Comparison of ENCODE assay signal across 16 cellular contexts in genomic region chr7:898855-899681, GRCh38. TPM values are rescaled to one million over a fixed set of nuclear protein-coding genes. Genes with fewer than 3 reads are reported as not detected.
A peak's percentile ranks its signal among the peaks of the same experiment; 100 is the strongest.
DNase-seq lines count a peak whose midpoint lies in the region; ATAC-seq, FAIRE-seq and TF ChIP-seq lines count a peak whose summit lies in the region.
"Had no signal": no experiment of that assay in that cellular context is flagged by ENCODE, and none has a peak within 500 bp of the region (broad histone marks: within the 10 kb centered on the region; RNA-seq: fewer than 3 reads in every experiment).

No MANE protein-coding gene starts in this region.

- H3K27me3 Mint-ChIP-seq in memory B cell: no peaks in the 10 kb centered on the region

- no peak overlapping the region; the same call in none of the 2 replicates for H2BK5ac ChIP-seq in H1 (ENCODE audit: low read depth, low read length)

- no peak for ATAC-seq in right cardiac atrium
- ATAC-seq in heart right ventricle: no peak
- no peak for ATAC-seq in memory B cell (ENCODE audit: low read depth)

- 90% methylated on average over 54 of the region's 54 CpGs for WGBS in right cardiac atrium
- 90 to 92% methylated on average over 54 of the region's 54 CpGs for WGBS in heart right ventricle, 2 donors
- WGBS in H1 (ENCODE audit: extremely low coverage in 1 of 2, insufficient coverage in 1 of 2, insufficient read length in 1 of 2, insufficient replicate concordance in 2 of 2, low coverage in 1 of 2, low lambda C conversion rate in 2 of 2, missing lambda C conversion rate in 1 of 2), 2 experiments: 91% methylated on average over 46 of the region's 54 CpGs; no CpG with 5 or more reads in 1 of the 2 experiments
- 91% methylated on average over 54 of the region's 54 CpGs; no CpG with 5 or more reads in 1 of the 2 donors for WGBS in transverse colon (ENCODE audit: low coverage in 1 of 2), 2 donors

- POLR2A ChIA-PET in H1 (lab: Charles Lee; ENCODE audit: partially characterized antibody): interaction anchor here (0.5 to 4.0 kb wide), 6 partner anchors 11 to 228 kb away, joined by 3 to 23 read pairs (median 4); partner anchors contain the start of gene GET4

- H3K9ac ChIP-seq in H1 (replicated peaks in 1 of 4; ENCODE audit: extremely low read depth in 1 of 4, low read depth in 3 of 4, low read length in 3 of 4): no peak overlapping the region; a peak in 1 of 7 replicates
- H3K9ac ChIP-seq: GM23248 had no signal

- H2BK12ac ChIP-seq in H1 (ENCODE audit: low read depth, low read length): no peak overlapping the region

- H2BK120ac ChIP-seq in H1 (replicated peaks; ENCODE audit: low read depth, low read length): no peak overlapping the region

- TF ChIP-seq RAD21 in H1 (IDR thresholded peaks at IDR 0.05 in 1 of 2, conservative IDR thresholded peaks at IDR 0.05 in 1 of 2; ENCODE audit: low read depth in 2 of 2, low read length in 2 of 2): no peak

- peaks cover 0 to 55% (median 20%) of the 10 kb centered on the region in 9 donors for H3K36me3 ChIP-seq in heart right ventricle
- H3K36me3 ChIP-seq in H1 (ENCODE audit: control insufficient read depth in 2 of 4, insufficient read depth in 4 of 4, low read length in 3 of 4): peaks cover 4 to 34% (median 21%) of the 10 kb centered on the region in 4 experiments; a peak in 7 of 8 replicates
- H3K36me3 ChIP-seq in transverse colon: peaks cover 0 to 20% (median 9%) of the 10 kb centered on the region in 4 donors

- no peaks in the 10 kb centered on the region for H3K79me2 ChIP-seq in H1 (ENCODE audit: control insufficient read depth in 1 of 2, insufficient read depth in 2 of 2, low read length in 2 of 2)

- no peak overlapping the region for H2AK5ac ChIP-seq in H1 (ENCODE audit: low read depth, low read length)

- FAIRE-seq in H1 (lab: Jason Lieb, UNC): no peak
- FAIRE-seq: A204.1 had no signal

- no peak overlapping the region for H3K18ac ChIP-seq in H1 (ENCODE audit: extremely low read depth, low read length)

- TF ChIP-seq POLR2A in H1 (IDR thresholded peaks at IDR 0.05; ENCODE audit: control extremely low read depth in 1 of 2, low read depth in 2 of 2, low read length in 2 of 2) (no peak), transverse colon (IDR thresholded peaks at IDR 0.05) (no peak)

- H2BK20ac ChIP-seq in H1 (ENCODE audit: low read length): no peak overlapping the region

- TF ChIP-seq CTCF in heart right ventricle (IDR thresholded peaks at IDR 0.05) (no peak), H1 (IDR thresholded peaks at IDR 0.05; ENCODE audit: control extremely low read depth in 1 of 3, insufficient read depth in 1 of 3, low read depth in 1 of 3, low read length in 3 of 3) (no peak), transverse colon (IDR thresholded peaks at IDR 0.05) (no peak)

- TF ChIP-seq EP300 in H1 (IDR thresholded peaks at IDR 0.05; ENCODE audit: borderline replicate concordance in 1 of 2, low read depth in 2 of 2, low read length in 2 of 2) (no peak), transverse colon (IDR thresholded peaks at IDR 0.05; ENCODE audit: low read depth) (no peak)

- no peak overlapping the region for H4K91ac ChIP-seq in H1 (replicated peaks; ENCODE audit: insufficient read length, low read length)

- H3K4me3 Mint-ChIP-seq in memory B cell: no peak overlapping the region
- H3K4me3 Mint-ChIP-seq: CD4-positive, alpha-beta T cell had no signal

- peak overlapping the region; percentile 28 for H3K27ac Mint-ChIP-seq in memory B cell
- H3K27ac Mint-ChIP-seq: CD4-positive, alpha-beta T cell had no signal

- H3K4me1 ChIP-seq in right cardiac atrium (ENCODE audit: control insufficient read depth, insufficient read depth, low read length) (no peaks in the 10 kb centered on the region), heart right ventricle (peaks cover 8 to 29% (median 15%) of the 10 kb centered on the region in 9 donors), H1 (replicated peaks in 1 of 4; ENCODE audit: control insufficient read depth in 3 of 4, insufficient read depth in 4 of 4, low read length in 3 of 4) (peaks cover 0 to 8% (median 4%) of the 10 kb centered on the region in 4 experiments; a peak in 5 of 7 replicates), transverse colon (peaks cover 5 to 21% (median 14%) of the 10 kb centered on the region in 4 donors)

- no peaks in the 10 kb centered on the region; the same call in 1 of the 2 replicates for H3K79me1 ChIP-seq in H1 (ENCODE audit: low read depth, low read length)

- H3K23ac ChIP-seq in H1 (ENCODE audit: insufficient read length): no peak overlapping the region

- 0 out of 2 replicates have a peak overlapping the region, but pooled peaks have one; percentile 61 for H2BK15ac ChIP-seq in H1 (ENCODE audit: low read length)

- H3K4ac ChIP-seq in H1 (replicated peaks; ENCODE audit: insufficient read length, low read depth, low read length): no peak overlapping the region

- H3K9me3 ChIP-seq in right cardiac atrium (ENCODE audit: control insufficient read depth, low read length) (no peaks in the 10 kb centered on the region), heart right ventricle (no peaks in the 10 kb centered on the region), H1 (ENCODE audit: insufficient read depth in 2 of 2, low read depth in 1 of 2, low read length in 1 of 2) (no peaks in the 10 kb centered on the region), transverse colon (no peaks in the 10 kb centered on the region)
- H3K9me3 ChIP-seq: SJSA1 had no signal

- H4K20me1 ChIP-seq in H1 (replicated peaks in 1 of 2; ENCODE audit: control insufficient read depth in 1 of 2, insufficient read depth in 2 of 2, low read length in 2 of 2): peaks cover 7 to 8% of the 10 kb centered on the region in 2 experiments

- no peak overlapping the region for H3K14ac ChIP-seq in H1 (ENCODE audit: insufficient read length)

- peak in 2 of 3 donors; percentile 58 to 65 for DNase-seq in right cardiac atrium
- DNase-seq in heart right ventricle: no peak
- DNase-seq in H1 (ENCODE audit: low read depth in 1 of 2, low spot score in 2 of 2): no peak
- DNase-seq in memory B cell (ENCODE audit: low spot score in 2 of 2): no peak
- DNase-seq in stimulated activated CD4-positive, alpha-beta T cell treated with anti-CD3 and anti-CD28 coated beads, Interleukin-1b, Interleukin-23, amount 100 ng/mL, for 48 hours: no peak
- no peak for DNase-seq in T-helper 1 cell
- no peak for DNase-seq in transverse colon
- DNase-seq: CD4-positive, alpha-beta T cell; GF-D8; GM23248; NCI-H1436; NCI-H2029; NCI-H345; NCI-H524 treated with DMSO at 0.1 percent for 48 hours had no signal

- H2AFZ ChIP-seq in H1 (ENCODE audit: low read length): no peak overlapping the region
- H2AFZ ChIP-seq: GM23248 had no signal

- H3K27ac ChIP-seq in right cardiac atrium (ENCODE audit: low read length) (no peak overlapping the region), heart right ventricle (no peak overlapping the region), H1 (ENCODE audit: low read depth, low read length) (no peak overlapping the region), transverse colon (no peak overlapping the region)
- H3K27ac ChIP-seq: GM23248, SJSA1 had no signal

- H3K4me3 ChIP-seq in right cardiac atrium (ENCODE audit: low read length): no peak overlapping the region
- H3K4me3 ChIP-seq in heart right ventricle: no peak overlapping the region
- no peak overlapping the region for H3K4me3 ChIP-seq in H1 (ENCODE audit: extremely low read depth in 1 of 4, insufficient read depth in 2 of 4, low read depth in 3 of 4, low read length in 4 of 4)
- no peak overlapping the region for H3K4me3 ChIP-seq in transverse colon
- H3K4me3 ChIP-seq: GM23248, SJSA1 had no signal

- no peak overlapping the region for H3K56ac ChIP-seq in H1 (replicated peaks; ENCODE audit: insufficient read length, low read depth, low read length)

- H3K4me1 Mint-ChIP-seq in memory B cell: no peaks in the 10 kb centered on the region

- in situ Hi-C loops in transverse colon (cut with MboI; ENCODE audit: low pct_ligation_motif_present in 1 of 4, low pct_unique_long_range_greater_than_20kb in 1 of 4, low sequenced_read_pairs in 3 of 4): no loop called here

- H4K8ac ChIP-seq in H1 (ENCODE audit: extremely low read depth, insufficient read depth, low read length): no peak overlapping the region

- intact Hi-C loops in right cardiac atrium (cut with DNase I) (no loop called here), heart right ventricle (cut with DNase I) (no loop called here), transverse colon (cut with DNase I; ENCODE audit: low total_unique reads) (no loop called here)

- no peaks in the 10 kb centered on the region for H3K23me2 ChIP-seq in H1 (ENCODE audit: low read depth, low read length)

- H4K5ac ChIP-seq in H1 (ENCODE audit: insufficient read length, low read depth, low read length): no peak overlapping the region

- peaks cover 11% of the 10 kb centered on the region for H3K36me3 Mint-ChIP-seq in memory B cell

- no peaks in the 10 kb centered on the region for H3K9me3 Mint-ChIP-seq in memory B cell
- H3K9me3 Mint-ChIP-seq: CD4-positive, alpha-beta T cell had no signal

- H3K27me3 ChIP-seq in right cardiac atrium (ENCODE audit: control insufficient read depth, insufficient read depth) (no peaks in the 10 kb centered on the region), heart right ventricle (peaks cover 0 to 16% (median 4%) of the 10 kb centered on the region in 7 donors), H1 (replicated peaks in 1 of 4; ENCODE audit: control insufficient read depth in 3 of 4, extremely low read depth in 1 of 4, insufficient read depth in 3 of 4, low read length in 3 of 4) (no peaks in the 10 kb centered on the region), transverse colon (no peaks in the 10 kb centered on the region)
- H3K27me3 ChIP-seq: SJSA1 had no signal

- no peak overlapping the region for H3K4me2 ChIP-seq in H1 (ENCODE audit: insufficient read depth in 1 of 2, low read depth in 2 of 2, low read length in 2 of 2)

- CTCF ChIA-PET in H1 (lab: Charles Lee; ENCODE audit: partially characterized antibody): interaction anchor here (0.7 to 1.7 kb wide), 6 partner anchors 10 to 577 kb away, joined by 3 to 6 read pairs (median 3); no protein-coding TSS in a partner anchor

RNA-seq across cellular contexts. Expression of gene GET4, which starts 22.7 kb away (rescaled TPM):
- 10 to 100 TPM; 20.1 to 23.6 (median 22.2) TPM for total RNA-seq in right cardiac atrium
- polyA plus RNA-seq in right cardiac atrium: 22.2 TPM
- 10 to 100 TPM; 14.7 to 25.0 (median 20.4) TPM for total RNA-seq in heart right ventricle
- polyA plus RNA-seq in heart right ventricle: 10 to 100 TPM; 32.8 to 38.6 TPM
- 52.1 and 56.7 TPM in 2 replicates for total RNA-seq in H1 (2021; fragmentation: NEBNext Ultra II Directional; extraction: Animal tissue kit (Norgen Biotek cat#: 25700))
- polyA plus RNA-seq in H1 (2011; rRNA removed): 74.1 and 95.0 TPM in 2 replicates
- polyA plus RNA-seq in H1 (2011; cell fraction: cytosol; rRNA removed): 73.5 TPM
- 137 TPM for polyA plus RNA-seq in H1 (2011; cell fraction: nucleus; rRNA removed)
- polyA plus RNA-seq in H1 (2012, experiment 1 of 2): 42.9 to 72.1 TPM (median 69.9 TPM) in 4 replicates
- polyA plus RNA-seq in H1 (2012, experiment 2 of 2): 52.9 TPM
- 40.9 TPM for polyA plus RNA-seq in H1 (2013, experiment 1 of 2)
- polyA plus RNA-seq in H1 (2013, experiment 2 of 2): 40.1 TPM
- polyA minus RNA-seq in H1 (2011; rRNA and poly(A)+ RNA removed): 17.7 and 19.3 TPM in 2 replicates
- polyA minus RNA-seq in H1 (2011; cell fraction: cytosol; rRNA and poly(A)+ RNA removed): 28.7 TPM
- 22.5 TPM for polyA minus RNA-seq in H1 (2011; cell fraction: nucleus; rRNA and poly(A)+ RNA removed)
- 100 to 1,000 TPM in 2 of 4 donors, 10 to 100 TPM in 2; 49.4 to 116 (median 85.2) TPM for total RNA-seq in transverse colon

RNA-seq across cellular contexts. Expression of gene ADAP1, which starts 55.4 kb away (rescaled TPM):
- total RNA-seq in right cardiac atrium (1 to 10 TPM; 4.8 to 7.1 (median 6.4) TPM), heart right ventricle (10 to 100 TPM in 5 of 10 donors, 1 to 10 TPM in 5; 5.2 to 14.9 (median 9.7) TPM), transverse colon (100 to 1,000 TPM in 3 of 4 donors, 10 to 100 TPM in 1; 84.9 to 360 (median 169) TPM)
- polyA plus RNA-seq in right cardiac atrium (8.4 TPM), heart right ventricle (10 to 100 TPM in 1 of 2 donors, 1 to 10 TPM in 1; 2.3 to 13.5 TPM), H1 (2011; rRNA removed) (6.1 and 8.1 TPM in 2 replicates)
- total RNA-seq in H1 (2021; fragmentation: NEBNext Ultra II Directional; extraction: Animal tissue kit (Norgen Biotek cat#: 25700)): 5.4 and 5.8 TPM in 2 replicates
- 7.0 TPM for polyA plus RNA-seq in H1 (2011; cell fraction: cytosol; rRNA removed)
- 14.6 TPM for polyA plus RNA-seq in H1 (2011; cell fraction: nucleus; rRNA removed)
- 6.7 to 9.5 TPM (median 9.3 TPM) in 4 replicates for polyA plus RNA-seq in H1 (2012, experiment 1 of 2)
- 10.2 TPM for polyA plus RNA-seq in H1 (2012, experiment 2 of 2)
- 5.6 TPM for polyA plus RNA-seq in H1 (2013, experiment 1 of 2)
- 4.6 TPM for polyA plus RNA-seq in H1 (2013, experiment 2 of 2)
- 4.6 and 6.6 TPM in 2 replicates for polyA minus RNA-seq in H1 (2011; rRNA and poly(A)+ RNA removed)
- 6.6 TPM for polyA minus RNA-seq in H1 (2011; cell fraction: cytosol; rRNA and poly(A)+ RNA removed)
- polyA minus RNA-seq in H1 (2011; cell fraction: nucleus; rRNA and poly(A)+ RNA removed): 6.3 TPM

Comparison
In these comparisons a context has a peak if more than half of its experiments do, and no peak if none do; other contexts are left out.
1. DNase-seq: peak in right cardiac atrium (2 of 3); none in heart right ventricle (0 of 2), H1 (0 of 2), memory B cell (0 of 2), stimulated activated CD4-positive, alpha-beta T cell treated with anti-CD3 and anti-CD28 coated beads, Interleukin-1b, Interleukin-23, amount 100 ng/mL, for 48 hours (single experiment), T-helper 1 cell (0 of 5) and transverse colon (single experiment).
2. RNA of gene ADAP1, which starts 55.4 kb away (total RNA-seq): 84.9 to 360 TPM in transverse colon; 5.2 to 14.9 TPM in heart right ventricle, 4.8 to 7.1 TPM in right cardiac atrium and 5.4 to 5.8 TPM in H1; every median in the first group is over 4 times any median in the second.